ENCODE assay signal across 9 cellular contexts in the genomic region with DNA sequence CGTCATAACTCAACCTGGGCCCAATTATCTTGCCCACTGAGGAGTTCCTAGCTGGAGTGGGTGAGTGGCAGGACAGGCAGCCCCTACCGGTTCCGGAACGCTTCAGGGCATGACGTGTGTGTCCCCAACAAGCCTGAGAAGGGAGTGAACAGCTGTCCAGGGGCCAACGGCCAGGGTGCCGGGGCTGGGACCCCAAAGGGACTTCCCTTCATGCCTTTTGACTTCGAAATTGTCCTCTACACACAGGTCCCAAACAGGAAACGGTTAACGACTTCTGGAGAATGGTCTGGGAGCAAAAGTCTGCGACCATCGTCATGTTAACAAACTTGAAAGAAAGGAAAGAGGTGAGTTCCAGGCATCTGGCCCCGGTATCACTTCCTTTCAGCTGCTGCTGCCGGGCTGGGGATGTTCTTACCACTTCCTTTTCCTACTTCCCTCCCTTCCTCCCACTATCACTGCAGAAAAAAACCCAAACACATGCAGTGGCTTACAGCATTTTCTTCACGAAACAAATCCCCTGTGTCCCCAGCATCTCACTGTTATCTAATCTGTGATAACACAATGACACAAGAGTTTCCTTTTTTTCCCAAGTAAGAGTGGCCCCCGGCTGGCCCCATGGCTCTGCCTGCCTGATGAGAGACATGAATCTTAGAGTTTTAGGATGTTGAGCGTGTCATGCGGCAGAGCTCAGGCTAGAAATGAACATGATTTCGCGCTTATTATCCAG.
DNase-seq lines count a peak whose midpoint lies in the region; ATAC-seq, FAIRE-seq and TF ChIP-seq lines count a peak whose summit lies in the region.
"Had no signal": no experiment of that assay in that cellular context is flagged by ENCODE, and none has a peak within 500 bp of the region (broad histone marks: within the 10 kb centered on the region; RNA-seq: fewer than 3 reads in every experiment).

No MANE protein-coding gene starts in this region.

- FAIRE-seq in small intestine (lab: Jason Lieb, UNC) = no peak

- H3K4me3 ChIP-seq in esophagus squamous epithelium = peak overlapping the region in 1 of 4 donors; percentile 40
- peak overlapping the region in 1 of 2 donors; percentile 8 for H3K4me3 ChIP-seq in small intestine (ENCODE audit: low read depth in 1 of 2, low read length in 2 of 2)
- H3K4me3 ChIP-seq: SK-N-MC had no signal

- WGBS in esophagus squamous epithelium, 2 donors = 38 to 62% methylated on average over 13 to 15 of the region's 20 CpGs
- 46 to 74% (median 51%) methylated on average over 20 of the region's 20 CpGs for WGBS in small intestine, 3 donors

- no peak for TF ChIP-seq POLR2A in esophagus squamous epithelium (IDR thresholded peaks at IDR 0.05)

- intact Hi-C loops in activated CD4-positive, alpha-beta T cell treated with anti-CD3 and anti-CD28 coated beads, Interleukin-2, amount 10 ng/mL, durations not matched to agents 24 days and 14 days (cut with micrococcal nuclease) = loop anchor here (1.0 kb wide), 1 partner anchor 72 kb away; no protein-coding TSS in a partner anchor
- intact Hi-C loops in esophagus squamous epithelium (cut with DNase I) = no loop called here

- H3K27me3 ChIP-seq in esophagus squamous epithelium = no peaks in the 10 kb centered on the region
- no peaks in the 10 kb centered on the region for H3K27me3 ChIP-seq in small intestine (ENCODE audit: control insufficient read depth in 2 of 2, insufficient read depth in 2 of 2, low read length in 2 of 2)

- H3K4me3 Mint-ChIP-seq in activated CD4-positive, alpha-beta T cell treated with anti-CD3 and anti-CD28 coated beads, Interleukin-2, amount 10 ng/mL, durations not matched to agents 24 days and 14 days = peak overlapping the region; percentile 77
- no peak overlapping the region; the same call in 1 of the 2 replicates for H3K4me3 Mint-ChIP-seq in HFFc6

- no peaks in the 10 kb centered on the region for H3K27me3 Mint-ChIP-seq in activated CD4-positive, alpha-beta T cell treated with anti-CD3 and anti-CD28 coated beads, Interleukin-2, amount 10 ng/mL, durations not matched to agents 24 days and 14 days
- no peaks in the 10 kb centered on the region; the same call in none of the 2 replicates for H3K27me3 Mint-ChIP-seq in HFFc6 (ENCODE audit: insufficient read depth)

- H3K4me1 Mint-ChIP-seq in activated CD4-positive, alpha-beta T cell treated with anti-CD3 and anti-CD28 coated beads, Interleukin-2, amount 10 ng/mL, durations not matched to agents 24 days and 14 days = peaks cover 57% of the 10 kb centered on the region
- H3K4me1 Mint-ChIP-seq in HFFc6 (ENCODE audit: low read depth) = peaks cover 12% of the 10 kb centered on the region

- H3K36me3 ChIP-seq in esophagus squamous epithelium (peaks cover 0 to 87% (median 6%) of the 10 kb centered on the region in 3 donors), small intestine (ENCODE audit: control insufficient read depth in 2 of 2, insufficient read depth in 2 of 2, low read length in 2 of 2) (peaks cover 4% of the 10 kb centered on the region in 2 donors)

- H3K27ac ChIP-seq in esophagus squamous epithelium (peak overlapping the region; percentile 75 to 89 (median 77)), small intestine (ENCODE audit: low read depth in 1 of 2, low read length in 1 of 2) (peak overlapping the region; percentile 53 to 83)
- H3K27ac ChIP-seq: SK-N-MC had no signal

- H3K36me3 Mint-ChIP-seq in activated CD4-positive, alpha-beta T cell treated with anti-CD3 and anti-CD28 coated beads, Interleukin-2, amount 10 ng/mL, durations not matched to agents 24 days and 14 days (ENCODE audit: low read depth) = peaks cover 81% of the 10 kb centered on the region
- no peaks in the 10 kb centered on the region for H3K36me3 Mint-ChIP-seq in HFFc6 (ENCODE audit: low read depth)

- no peaks in the 10 kb centered on the region for H3K9me3 Mint-ChIP-seq in activated CD4-positive, alpha-beta T cell treated with anti-CD3 and anti-CD28 coated beads, Interleukin-2, amount 10 ng/mL, durations not matched to agents 24 days and 14 days
- peaks cover 9% of the 10 kb centered on the region for H3K9me3 Mint-ChIP-seq in HFFc6

- peak overlapping the region; percentile 96 for H3K27ac Mint-ChIP-seq in activated CD4-positive, alpha-beta T cell treated with anti-CD3 and anti-CD28 coated beads, Interleukin-2, amount 10 ng/mL, durations not matched to agents 24 days and 14 days
- no peak overlapping the region for H3K27ac Mint-ChIP-seq in HFFc6

- peak; percentile 87 for DNase-seq in activated CD4-positive, alpha-beta T cell treated with anti-CD3 and anti-CD28 coated beads, Interleukin-2, amount 10 ng/mL, durations not matched to agents 24 days and 14 days
- DNase-seq in esophagus squamous epithelium (lab: John Stamatoyannopoulos, UW) = no peak
- DNase-seq in small intestine = peak; percentile 41
- no peak for DNase-seq in HFFc6
- DNase-seq in DMS153 (lab: John Stamatoyannopoulos, UW) = no peak
- no peak for DNase-seq in HUDEP-2 (lab: John Stamatoyannopoulos, UW; ENCODE audit: unreplicated experiment in 76 of 76)

- ATAC-seq in GM19455 (IDR thresholded peaks at IDR 0.05; ENCODE audit: unreplicated experiment) (peak; percentile 57), HG03432 (IDR thresholded peaks at IDR 0.05; ENCODE audit: unreplicated experiment) (peak; percentile 51)

- TF ChIP-seq CTCF in esophagus squamous epithelium (IDR thresholded peaks at IDR 0.05) (no peak), HFFc6 (IDR thresholded peaks at IDR 0.05) (no peak)

- H3K9me3 ChIP-seq in esophagus squamous epithelium = no peaks in the 10 kb centered on the region
- no peaks in the 10 kb centered on the region for H3K9me3 ChIP-seq in small intestine (ENCODE audit: control insufficient read depth, low read depth)

- peaks cover 16 to 43% (median 32%) of the 10 kb centered on the region in 3 donors for H3K4me1 ChIP-seq in esophagus squamous epithelium
- H3K4me1 ChIP-seq in small intestine (ENCODE audit: control insufficient read depth in 2 of 2, insufficient read depth in 1 of 2, low read depth in 1 of 2, low read length in 1 of 2) = peaks cover 0 to 4% of the 10 kb centered on the region in 2 donors

Comparison
In these comparisons a context has a peak if more than half of its experiments do, and no peak if none do; other contexts are left out.
1. DNase-seq: peak in activated CD4-positive, alpha-beta T cell treated with anti-CD3 and anti-CD28 coated beads, Interleukin-2, amount 10 ng/mL, durations not matched to agents 24 days and 14 days (single experiment) and small intestine (single experiment); none in esophagus squamous epithelium (single experiment), HFFc6 (single experiment), DMS153 (single experiment) and HUDEP-2 (0 of 76).